Comparison of ENCODE assay signal across 1 cellular context in the genomic region with DNA sequence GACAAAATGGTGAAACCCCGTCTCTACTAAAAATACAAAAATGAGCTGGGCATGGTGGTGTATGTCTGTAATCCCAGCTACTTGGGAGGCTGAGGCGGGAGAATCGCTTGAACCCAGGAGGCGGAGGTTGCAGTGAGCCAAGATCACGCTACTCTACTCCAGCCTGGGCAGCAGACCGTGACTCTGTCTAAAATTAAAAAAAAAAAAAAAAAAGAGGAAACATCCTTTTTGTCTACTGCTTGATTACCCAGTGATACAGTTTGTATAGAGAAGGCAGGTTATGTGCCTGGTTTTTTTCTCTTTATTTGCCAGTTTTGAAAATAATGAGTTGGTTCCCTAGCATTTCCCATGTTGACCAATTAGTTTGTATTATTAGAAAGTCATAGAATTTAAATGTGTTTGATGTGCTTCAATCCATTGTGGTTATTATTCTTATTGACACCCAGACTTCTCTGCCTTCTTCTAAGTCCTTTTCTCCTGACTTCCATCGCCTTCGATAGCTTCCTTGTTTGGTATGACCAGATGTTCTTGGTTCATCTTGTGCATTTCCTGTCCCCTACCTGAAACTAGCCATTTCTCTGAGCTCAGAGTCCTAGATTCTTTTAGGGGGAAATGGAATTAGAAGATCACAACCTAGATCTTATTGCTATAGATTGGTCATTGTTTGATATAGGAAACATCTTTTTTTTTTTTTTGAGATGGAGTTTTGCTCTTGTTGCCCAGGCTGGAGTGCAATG.
TF ChIP-seq lines count a peak whose summit lies in the region.

No MANE protein-coding gene starts in this region.

TF ChIP-seq in GM12878, 131 proteins besides CTCF, POLR2A, EP300 and RAD21 (continued from another document):
- TF ChIP-seq FOXK2 (IDR thresholded peaks at IDR 0.05) (no peak), PAX5 (IDR thresholded peaks at IDR 0.05; ENCODE audit: borderline replicate concordance, low read depth, low read length) (peak; percentile 89), ZNF384 (IDR thresholded peaks at IDR 0.05; ENCODE audit: borderline replicate concordance, low read depth, low read length) (peak; percentile 54; the same call in 1 of the 2 replicates)
